35 cellular contexts compared by ENCODE assay signal in the genomic region with DNA sequence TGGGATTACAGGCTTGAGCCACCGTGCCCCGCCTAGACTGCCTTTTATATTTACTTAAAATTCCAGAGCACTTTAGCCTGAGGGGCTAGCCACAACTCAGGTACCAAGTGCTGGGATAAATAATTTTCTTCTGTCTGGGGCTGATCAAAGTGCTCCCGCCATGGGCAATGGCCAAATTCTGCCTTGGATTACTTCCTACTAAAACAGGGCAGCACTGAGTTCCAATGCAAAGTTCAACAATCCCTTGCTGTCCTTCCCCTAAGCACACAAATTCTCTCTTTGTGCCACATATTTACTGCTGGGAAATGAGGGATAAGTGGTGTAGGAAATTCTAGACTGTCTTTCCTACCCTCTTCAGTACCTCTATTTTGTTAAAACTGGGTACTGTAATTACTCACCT.
"Had no signal": no experiment of that assay in that cellular context is flagged by ENCODE, and none has a peak within 500 bp of the region (broad histone marks: within the 10 kb centered on the region; RNA-seq: fewer than 3 reads in every experiment).

No MANE protein-coding gene starts in this region.

- ATAC-seq: activated CD8-positive, alpha-beta T cell treated with anti-CD3 and anti-CD28 coated beads for 36 hours; activated T-cell treated with anti-CD3 and anti-CD28 coated beads, Interleukin-2, amount 50 U/mL, for 72 hours; activated T-helper 17 cell treated with anti-CD3 and anti-CD28 coated beads, Interleukin-2, amount 50 U/mL, for 72 hours; body of pancreas had no signal

- H3K27ac ChIP-seq: ascending aorta, body of pancreas, breast epithelium, VCaP had no signal

- H3K4me1 ChIP-seq: ascending aorta, body of pancreas, breast epithelium had no signal

- H3K4me3 ChIP-seq: ascending aorta, body of pancreas, breast epithelium had no signal

- H3K27ac Mint-ChIP-seq: activated CD8-positive, alpha-beta T cell treated with anti-CD3 and anti-CD28 coated beads for 36 hours; activated naive CD8-positive, alpha-beta T cell treated with anti-CD3 and anti-CD28 coated beads for 36 hours; activated T-cell treated with anti-CD3 and anti-CD28 coated beads, Interleukin-2, amount 50 U/mL, for 72 hours; activated T-helper 17 cell treated with anti-CD3 and anti-CD28 coated beads, Interleukin-2, amount 50 U/mL, for 72 hours had no signal

- H3K9me3 Mint-ChIP-seq: activated CD8-positive, alpha-beta T cell treated with anti-CD3 and anti-CD28 coated beads for 36 hours; activated naive CD8-positive, alpha-beta T cell treated with anti-CD3 and anti-CD28 coated beads for 36 hours; activated T-cell treated with anti-CD3 and anti-CD28 coated beads, Interleukin-2, amount 50 U/mL, for 72 hours; activated T-helper 17 cell treated with anti-CD3 and anti-CD28 coated beads, Interleukin-2, amount 50 U/mL, for 72 hours had no signal

- DNase-seq: activated CD4-positive, alpha-beta T cell treated with anti-CD3 and anti-CD28 coated beads for 1 hour; activated CD4-positive, alpha-beta T cell treated with anti-CD3 and anti-CD28 coated beads for 48 hours; activated CD4-positive, alpha-beta T cell treated with anti-CD3 and anti-CD28 coated beads, Interleukin-2, amount 50 U/mL, for 4 hours; activated CD4-positive, CD25-positive, alpha-beta regulatory T cell; activated CD8-positive, alpha-beta T cell treated with anti-CD3 and anti-CD28 coated beads for 36 hours; activated effector memory CD4-positive, alpha-beta T cell treated with anti-CD3 and anti-CD28 coated beads, Interleukin-2, amount 50 U/mL, for 16 hours; activated naive CD4-positive, alpha-beta T cell; activated naive CD4-positive, alpha-beta T cell treated with anti-CD3 and anti-CD28 coated beads, Interleukin-2, amount 50 U/mL, for 16 hours; activated naive CD8-positive, alpha-beta T cell treated with anti-CD3 and anti-CD28 coated beads for 36 hours; activated T-cell treated with anti-CD3 and anti-CD28 coated beads, Interleukin-2, amount 50 U/mL, for 1 hour; activated T-cell treated with anti-CD3 and anti-CD28 coated beads, Interleukin-2, amount 50 U/mL, for 72 hours; amniotic stem cell; body of pancreas; MM.1S; MV-4-11; NCI-H1092; NCI-H1436 treated with DMSO at 0.1 percent for 48 hours; NCI-H1694 treated with DMSO at 0.1 percent for 48 hours; NCI-H2029 treated with DMSO at 0.1 percent for 48 hours; NCI-H2107; NCI-H2171; NCI-H510A; NCI-H526; NCI-H748 treated with DMSO at 0.1 percent for 48 hours; NK-92 treated with Interleukin-12 subunit alpha and Interleukin-12 subunit beta, amount 100 ng/mL, for 24 hours; OCI-M1; Right ventricle myocardium superior; SW 1271; T-helper 1 cell; T-helper 2 cell; T-helper 9 cell had no signal

- H3K4me3 Mint-ChIP-seq: activated CD8-positive, alpha-beta T cell treated with anti-CD3 and anti-CD28 coated beads for 36 hours; activated naive CD8-positive, alpha-beta T cell treated with anti-CD3 and anti-CD28 coated beads for 36 hours; activated T-cell treated with anti-CD3 and anti-CD28 coated beads, Interleukin-2, amount 50 U/mL, for 72 hours; activated T-helper 17 cell treated with anti-CD3 and anti-CD28 coated beads, Interleukin-2, amount 50 U/mL, for 72 hours had no signal

- H3K36me3 ChIP-seq: ascending aorta, breast epithelium had no signal

- H3K27me3 Mint-ChIP-seq: activated naive CD8-positive, alpha-beta T cell treated with anti-CD3 and anti-CD28 coated beads for 36 hours; activated T-helper 17 cell treated with anti-CD3 and anti-CD28 coated beads, Interleukin-2, amount 50 U/mL, for 72 hours had no signal

- H3K27me3 ChIP-seq: ascending aorta, body of pancreas, breast epithelium had no signal

- H3K4me1 Mint-ChIP-seq: activated naive CD8-positive, alpha-beta T cell treated with anti-CD3 and anti-CD28 coated beads for 36 hours; activated T-helper 17 cell treated with anti-CD3 and anti-CD28 coated beads, Interleukin-2, amount 50 U/mL, for 72 hours had no signal

- H3K9me3 ChIP-seq: ascending aorta, body of pancreas, breast epithelium had no signal

- H3K36me3 Mint-ChIP-seq: activated naive CD8-positive, alpha-beta T cell treated with anti-CD3 and anti-CD28 coated beads for 36 hours had no signal
